In the genomic region with DNA sequence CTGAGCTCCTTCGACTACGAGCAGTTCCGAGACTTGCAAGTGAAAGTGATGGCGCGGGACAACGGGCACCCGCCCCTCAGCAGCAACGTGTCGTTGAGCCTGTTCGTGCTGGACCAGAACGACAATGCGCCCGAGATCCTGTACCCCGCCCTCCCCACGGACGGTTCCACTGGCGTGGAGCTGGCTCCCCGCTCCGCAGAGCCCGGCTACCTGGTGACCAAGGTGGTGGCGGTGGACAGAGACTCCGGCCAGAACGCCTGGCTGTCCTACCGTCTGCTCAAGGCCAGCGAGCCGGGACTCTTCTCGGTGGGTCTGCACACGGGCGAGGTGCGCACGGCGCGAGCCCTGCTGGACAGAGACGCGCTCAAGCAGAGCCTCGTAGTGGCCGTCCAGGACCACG, we compare ENCODE assay signal across 2 cellular contexts. TPM values are rescaled to one million over a fixed set of nuclear protein-coding genes. Genes with fewer than 3 reads are reported as not detected.
"Had no signal": no experiment of that assay in that cellular context is flagged by ENCODE, and none has a peak within 500 bp of the region (broad histone marks: within the 10 kb centered on the region; RNA-seq: fewer than 3 reads in every experiment).

No MANE protein-coding gene starts in this region.

RNA-seq across cellular contexts. Expression of a gene that starts 2.0 kb away (rescaled TPM):
- total RNA-seq: activated CD8-positive, alpha-beta T cell treated with anti-CD3 and anti-CD28 coated beads for 36 hours had no signal

RNA-seq across cellular contexts. Expression of a gene that starts 11.5 kb away (rescaled TPM):
- total RNA-seq: activated CD8-positive, alpha-beta T cell treated with anti-CD3 and anti-CD28 coated beads for 36 hours had no signal
- polyA plus RNA-seq: naive thymus-derived CD8-positive, alpha-beta T cell had no signal

RNA-seq across cellular contexts. Expression of a gene that starts 14.8 kb away (rescaled TPM):
- total RNA-seq: activated CD8-positive, alpha-beta T cell treated with anti-CD3 and anti-CD28 coated beads for 36 hours had no signal
- polyA plus RNA-seq: naive thymus-derived CD8-positive, alpha-beta T cell had no signal

RNA-seq across cellular contexts. Expression of a gene that starts 19.5 kb away (rescaled TPM):
- total RNA-seq: activated CD8-positive, alpha-beta T cell treated with anti-CD3 and anti-CD28 coated beads for 36 hours had no signal
- polyA plus RNA-seq: naive thymus-derived CD8-positive, alpha-beta T cell had no signal
